ENCODE assay signal across 24 cellular contexts in the genomic region with DNA sequence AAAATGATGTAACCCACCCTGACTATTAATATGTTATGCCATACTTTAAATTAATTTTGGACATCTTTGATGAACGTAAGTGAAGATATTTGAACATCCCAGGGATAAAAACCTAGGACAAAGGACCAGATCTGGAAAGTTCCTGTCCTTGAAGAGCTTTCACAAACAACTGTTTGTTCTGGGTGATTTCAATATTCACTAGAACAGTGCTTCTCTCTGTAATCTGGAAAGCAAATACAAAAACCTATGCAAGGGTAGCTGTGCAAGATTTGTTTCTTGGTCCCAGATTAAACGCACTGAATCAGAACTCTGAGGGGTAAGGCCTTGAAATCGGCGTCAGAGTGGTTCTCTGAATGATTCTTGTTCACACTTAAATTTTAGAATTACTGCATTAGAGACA.
A peak's percentile ranks its signal among the peaks of the same experiment; 100 is the strongest.
DNase-seq lines count a peak whose midpoint lies in the region; ATAC-seq, FAIRE-seq and TF ChIP-seq lines count a peak whose summit lies in the region.
"Had no signal": no experiment of that assay in that cellular context is flagged by ENCODE, and none has a peak within 500 bp of the region (broad histone marks: within the 10 kb centered on the region; RNA-seq: fewer than 3 reads in every experiment).

No MANE protein-coding gene starts in this region.

- FAIRE-seq in kidney (lab: Jason Lieb, UNC): no peak
- FAIRE-seq: GM19239, H1 had no signal

- DNase-seq in HuH-7 (ENCODE audit: low spot score): peak; percentile 2
- peak; percentile 9 for DNase-seq in foreskin melanocyte
- DNase-seq in midbrain (lab: John Stamatoyannopoulos, UW): peak; percentile 45
- no peak for DNase-seq in WTC11 (ENCODE audit: low spot score)
- DNase-seq in islet precursor cell: no peak
- DNase-seq in activated T-cell treated with anti-CD3 and anti-CD28 coated beads, Interleukin-2, amount 50 U/mL, for 4 hours: no peak
- no peak for DNase-seq in kidney
- DNase-seq: CD8-positive, alpha-beta T cell; DMS153; DND-41; IMR-90; KG1; MG63; NCI-H2029; NCI-H446; NCI-H526 treated with DMSO at 0.1 percent for 48 hours; Right ventricle myocardium superior; RPMI8226 had no signal

- H3K9ac ChIP-seq in kidney (ENCODE audit: low read length in 2 of 2): no peak overlapping the region

- no peak overlapping the region for H3K27ac Mint-ChIP-seq in WTC11
- H3K27ac Mint-ChIP-seq: B cell; CD8-positive, alpha-beta T cell had no signal

- TF ChIP-seq CTCF in WTC11 (IDR thresholded peaks at IDR 0.05) (no peak), kidney (IDR thresholded peaks at IDR 0.05; ENCODE audit: borderline replicate concordance, extremely low read depth, insufficient read depth) (no peak)

- H3K36me3 ChIP-seq in kidney (ENCODE audit: control insufficient read depth in 1 of 2, insufficient read depth in 2 of 2, low read length in 2 of 2): no peaks in the 10 kb centered on the region
- H3K36me3 ChIP-seq: MG63, SJSA1 had no signal

- H3K9me3 ChIP-seq in kidney (ENCODE audit: control insufficient read depth in 1 of 2, low read length in 2 of 2): no peaks in the 10 kb centered on the region
- H3K9me3 ChIP-seq: MG63, SJSA1 had no signal

- POLR2A ChIA-PET in WTC11 (lab: Charles Lee): no interaction called here

- CTCF ChIA-PET in WTC11 (lab: Charles Lee): no interaction called here

- intact Hi-C loops in kidney (cut with DNase I): no loop called here

- peaks cover 13% of the 10 kb centered on the region for H3K36me3 Mint-ChIP-seq in WTC11
- no peaks in the 10 kb centered on the region for H3K36me3 Mint-ChIP-seq in activated T-cell treated with anti-CD3 and anti-CD28 coated beads, Interleukin-2, amount 50 U/mL, for 4 hours (ENCODE audit: insufficient read depth)
- H3K36me3 Mint-ChIP-seq: CD8-positive, alpha-beta T cell had no signal

- no peaks in the 10 kb centered on the region for H3K4me1 ChIP-seq in kidney (ENCODE audit: control insufficient read depth in 1 of 2, insufficient read depth in 1 of 2, low read depth in 1 of 2, low read length in 2 of 2)
- H3K4me1 ChIP-seq: SJSA1 had no signal

- H3K4me1 Mint-ChIP-seq in WTC11: peaks cover 30% of the 10 kb centered on the region
- no peaks in the 10 kb centered on the region for H3K4me1 Mint-ChIP-seq in activated T-cell treated with anti-CD3 and anti-CD28 coated beads, Interleukin-2, amount 50 U/mL, for 4 hours (ENCODE audit: low read depth)
- H3K4me1 Mint-ChIP-seq: B cell had no signal

- no peak overlapping the region for H3K4me3 Mint-ChIP-seq in WTC11
- no peak overlapping the region for H3K4me3 Mint-ChIP-seq in activated T-cell treated with anti-CD3 and anti-CD28 coated beads, Interleukin-2, amount 50 U/mL, for 4 hours
- H3K4me3 Mint-ChIP-seq: B cell; CD8-positive, alpha-beta T cell had no signal

- no peak overlapping the region for H3K4me3 ChIP-seq in kidney (ENCODE audit: low read length in 2 of 2)
- H3K4me3 ChIP-seq: MG63, SJSA1 had no signal

- peaks cover 14% of the 10 kb centered on the region for H3K9me3 Mint-ChIP-seq in WTC11
- peaks cover 11% of the 10 kb centered on the region for H3K9me3 Mint-ChIP-seq in activated T-cell treated with anti-CD3 and anti-CD28 coated beads, Interleukin-2, amount 50 U/mL, for 4 hours

- no peak overlapping the region for H3K27ac ChIP-seq in kidney (ENCODE audit: low read depth in 2 of 2, low read length in 2 of 2)
- H3K27ac ChIP-seq: C4-2B, SJSA1 had no signal

- ATAC-seq in WTC11: no peak
- no peak for ATAC-seq in activated T-cell treated with anti-CD3 and anti-CD28 coated beads, Interleukin-2, amount 50 U/mL, for 4 hours
- ATAC-seq: CD8-positive, alpha-beta T cell; HCT116 had no signal

- no peaks in the 10 kb centered on the region; the same call in 1 of the 2 replicates for H3K27me3 Mint-ChIP-seq in WTC11 (ENCODE audit: low read depth)
- no peaks in the 10 kb centered on the region for H3K27me3 Mint-ChIP-seq in activated T-cell treated with anti-CD3 and anti-CD28 coated beads, Interleukin-2, amount 50 U/mL, for 4 hours (ENCODE audit: low read depth)

TF ChIP-seq in WTC11, 78 proteins besides CTCF, POLR2A, EP300 and RAD21 (continues in another document):
- TF ChIP-seq, protein P1, sequence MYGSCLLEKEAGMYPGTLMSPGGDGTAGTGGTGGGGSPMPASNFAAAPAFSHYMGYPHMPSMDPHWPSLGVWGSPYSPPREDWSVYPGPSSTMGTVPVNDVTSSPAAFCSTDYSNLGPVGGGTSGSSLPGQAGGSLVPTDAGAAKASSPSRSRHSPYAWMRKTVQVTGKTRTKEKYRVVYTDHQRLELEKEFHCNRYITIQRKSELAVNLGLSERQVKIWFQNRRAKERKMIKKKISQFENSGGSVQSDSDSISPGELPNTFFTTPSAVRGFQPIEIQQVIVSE (CRISPR knock-in tag; IDR thresholded peaks at IDR 0.05; ENCODE audit: borderline replicate concordance): no peak
- TF ChIP-seq NFE2L1 (CRISPR knock-in tag; IDR thresholded peaks at IDR 0.05) (no peak), TP53 (CRISPR knock-in tag; IDR thresholded peaks at IDR 0.05) (no peak), SOX15 (CRISPR knock-in tag; IDR thresholded peaks at IDR 0.05) (no peak), NR2C2 (CRISPR knock-in tag; IDR thresholded peaks at IDR 0.05) (no peak), HMGA2 (CRISPR knock-in tag; IDR thresholded peaks at IDR 0.05) (no peak), ELF4 (CRISPR knock-in tag; IDR thresholded peaks at IDR 0.05; ENCODE audit: low read depth) (no peak), SP1 (CRISPR knock-in tag; conservative IDR thresholded peaks at IDR 0.05) (no peak)
- TF ChIP-seq, protein P2, sequence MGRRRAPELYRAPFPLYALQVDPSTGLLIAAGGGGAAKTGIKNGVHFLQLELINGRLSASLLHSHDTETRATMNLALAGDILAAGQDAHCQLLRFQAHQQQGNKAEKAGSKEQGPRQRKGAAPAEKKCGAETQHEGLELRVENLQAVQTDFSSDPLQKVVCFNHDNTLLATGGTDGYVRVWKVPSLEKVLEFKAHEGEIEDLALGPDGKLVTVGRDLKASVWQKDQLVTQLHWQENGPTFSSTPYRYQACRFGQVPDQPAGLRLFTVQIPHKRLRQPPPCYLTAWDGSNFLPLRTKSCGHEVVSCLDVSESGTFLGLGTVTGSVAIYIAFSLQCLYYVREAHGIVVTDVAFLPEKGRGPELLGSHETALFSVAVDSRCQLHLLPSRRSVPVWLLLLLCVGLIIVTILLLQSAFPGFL (CRISPR knock-in tag; IDR thresholded peaks at IDR 0.05; ENCODE audit: borderline replicate concordance): no peak
- TF ChIP-seq, protein P3, sequence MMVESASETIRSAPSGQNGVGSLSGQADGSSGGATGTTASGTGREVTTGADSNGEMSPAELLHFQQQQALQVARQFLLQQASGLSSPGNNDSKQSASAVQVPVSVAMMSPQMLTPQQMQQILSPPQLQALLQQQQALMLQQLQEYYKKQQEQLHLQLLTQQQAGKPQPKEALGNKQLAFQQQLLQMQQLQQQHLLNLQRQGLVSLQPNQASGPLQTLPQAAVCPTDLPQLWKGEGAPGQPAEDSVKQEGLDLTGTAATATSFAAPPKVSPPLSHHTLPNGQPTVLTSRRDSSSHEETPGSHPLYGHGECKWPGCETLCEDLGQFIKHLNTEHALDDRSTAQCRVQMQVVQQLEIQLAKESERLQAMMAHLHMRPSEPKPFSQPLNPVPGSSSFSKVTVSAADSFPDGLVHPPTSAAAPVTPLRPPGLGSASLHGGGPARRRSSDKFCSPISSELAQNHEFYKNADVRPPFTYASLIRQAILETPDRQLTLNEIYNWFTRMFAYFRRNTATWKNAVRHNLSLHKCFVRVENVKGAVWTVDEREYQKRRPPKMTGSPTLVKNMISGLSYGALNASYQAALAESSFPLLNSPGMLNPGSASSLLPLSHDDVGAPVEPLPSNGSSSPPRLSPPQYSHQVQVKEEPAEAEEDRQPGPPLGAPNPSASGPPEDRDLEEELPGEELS (CRISPR knock-in tag; IDR thresholded peaks at IDR 0.05): no peak
- TF ChIP-seq, protein P4, sequence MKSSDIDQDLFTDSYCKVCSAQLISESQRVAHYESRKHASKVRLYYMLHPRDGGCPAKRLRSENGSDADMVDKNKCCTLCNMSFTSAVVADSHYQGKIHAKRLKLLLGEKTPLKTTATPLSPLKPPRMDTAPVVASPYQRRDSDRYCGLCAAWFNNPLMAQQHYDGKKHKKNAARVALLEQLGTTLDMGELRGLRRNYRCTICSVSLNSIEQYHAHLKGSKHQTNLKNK (CRISPR knock-in tag; IDR thresholded peaks at IDR 0.05): no peak
- TF ChIP-seq, protein P5, sequence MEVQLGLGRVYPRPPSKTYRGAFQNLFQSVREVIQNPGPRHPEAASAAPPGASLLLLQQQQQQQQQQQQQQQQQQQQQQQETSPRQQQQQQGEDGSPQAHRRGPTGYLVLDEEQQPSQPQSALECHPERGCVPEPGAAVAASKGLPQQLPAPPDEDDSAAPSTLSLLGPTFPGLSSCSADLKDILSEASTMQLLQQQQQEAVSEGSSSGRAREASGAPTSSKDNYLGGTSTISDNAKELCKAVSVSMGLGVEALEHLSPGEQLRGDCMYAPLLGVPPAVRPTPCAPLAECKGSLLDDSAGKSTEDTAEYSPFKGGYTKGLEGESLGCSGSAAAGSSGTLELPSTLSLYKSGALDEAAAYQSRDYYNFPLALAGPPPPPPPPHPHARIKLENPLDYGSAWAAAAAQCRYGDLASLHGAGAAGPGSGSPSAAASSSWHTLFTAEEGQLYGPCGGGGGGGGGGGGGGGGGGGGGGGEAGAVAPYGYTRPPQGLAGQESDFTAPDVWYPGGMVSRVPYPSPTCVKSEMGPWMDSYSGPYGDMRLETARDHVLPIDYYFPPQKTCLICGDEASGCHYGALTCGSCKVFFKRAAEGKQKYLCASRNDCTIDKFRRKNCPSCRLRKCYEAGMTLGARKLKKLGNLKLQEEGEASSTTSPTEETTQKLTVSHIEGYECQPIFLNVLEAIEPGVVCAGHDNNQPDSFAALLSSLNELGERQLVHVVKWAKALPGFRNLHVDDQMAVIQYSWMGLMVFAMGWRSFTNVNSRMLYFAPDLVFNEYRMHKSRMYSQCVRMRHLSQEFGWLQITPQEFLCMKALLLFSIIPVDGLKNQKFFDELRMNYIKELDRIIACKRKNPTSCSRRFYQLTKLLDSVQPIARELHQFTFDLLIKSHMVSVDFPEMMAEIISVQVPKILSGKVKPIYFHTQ (CRISPR knock-in tag; IDR thresholded peaks at IDR 0.05): no peak

Comparison
In these comparisons a context has a peak if more than half of its experiments do, and no peak if none do; other contexts are left out.
1. DNase-seq: peak in HuH-7 (single experiment), foreskin melanocyte (single experiment) and midbrain (single experiment); none in WTC11 (single experiment), islet precursor cell (single experiment), activated T-cell treated with anti-CD3 and anti-CD28 coated beads, Interleukin-2, amount 50 U/mL, for 4 hours (single experiment) and kidney (single experiment).